In genomic region chr18:4870177-4870773, GRCh38 we compare ENCODE assay signal across 20 cellular contexts.
DNase-seq lines count a peak whose midpoint lies in the region; ATAC-seq and TF ChIP-seq lines count a peak whose summit lies in the region.
"Had no signal": no experiment of that assay in that cellular context is flagged by ENCODE, and none has a peak within 500 bp of the region (broad histone marks: within the 10 kb centered on the region; RNA-seq: fewer than 3 reads in every experiment).

No MANE protein-coding gene starts in this region.

- no TSS peak for BruUV-seq in Calu3 (replicated peaks; lab: Mats Ljungman, UMichigan)

- 72% methylated on average over 4 of the region's 4 CpGs for WGBS in hepatocyte (ENCODE audit: low lambda C conversion rate, missing lambda C conversion rate)

- peak overlapping the region; percentile 68 for H3K27ac ChIP-seq in hepatocyte
- no peak overlapping the region for H3K27ac ChIP-seq in naive thymus-derived CD4-positive, alpha-beta T cell (ENCODE audit: low read depth, low read length)
- H3K27ac ChIP-seq: GM23248 had no signal

- H3K4me3 ChIP-seq in hepatocyte, result no peak overlapping the region
- H3K4me3 ChIP-seq in naive thymus-derived CD4-positive, alpha-beta T cell (ENCODE audit: low read length), result no peak overlapping the region
- H3K4me3 ChIP-seq: GM23248 had no signal

- no peak overlapping the region for H3K4me2 ChIP-seq in hepatocyte
- H3K4me2 ChIP-seq: SK-N-SH had no signal

- H3K4me1 ChIP-seq in hepatocyte (ENCODE audit: insufficient read depth), result no peaks in the 10 kb centered on the region
- H3K4me1 ChIP-seq in naive thymus-derived CD4-positive, alpha-beta T cell (ENCODE audit: control insufficient read depth in 2 of 2, insufficient read depth in 2 of 2, low read length in 2 of 2), result no peaks in the 10 kb centered on the region

- peak; percentile 70 for DNase-seq in Caki2 (ENCODE audit: low read depth)
- DNase-seq in Calu3, result no peak
- DNase-seq in SW480 (ENCODE audit: low spot score), result peak; percentile 5
- DNase-seq in hepatocyte (ENCODE audit: low spot score), result peak; percentile 41
- DNase-seq in NCI-H2227 (lab: John Stamatoyannopoulos, UW; ENCODE audit: unreplicated experiment), result no peak
- DNase-seq in naive thymus-derived CD4-positive, alpha-beta T cell, result no peak
- DNase-seq: ACHN, C1 segment of cervical spinal cord, GDM1, GM23248, MV-4-11, NCI-H1694 treated with DMSO at 0.1 percent for 48 hours, NCI-H510A treated with DMSO at 0.1 percent for 48 hours, NCI-H774, OCI-M1, RPMI8226, SHP77 treated with DMSO at 0.1 percent for 48 hours, SK-N-SH had no signal

- H3K4me1 Mint-ChIP-seq in Calu3 (ENCODE audit: low read depth, unreplicated experiment), result no peaks in the 10 kb centered on the region
- no peaks in the 10 kb centered on the region for H3K4me1 Mint-ChIP-seq in naive thymus-derived CD4-positive, alpha-beta T cell

- no peaks in the 10 kb centered on the region for H3K9me3 ChIP-seq in hepatocyte (ENCODE audit: low read depth)
- peaks cover 0 to 2% (median 0%) of the 10 kb centered on the region in 3 experiments for H3K9me3 ChIP-seq in naive thymus-derived CD4-positive, alpha-beta T cell (ENCODE audit: control insufficient read depth in 2 of 3, low read length in 3 of 3)
- H3K9me3 ChIP-seq: SK-N-SH had no signal

- no peaks in the 10 kb centered on the region for H3K79me2 ChIP-seq in hepatocyte

- H3K9me2 ChIP-seq in hepatocyte (replicated peaks; ENCODE audit: insufficient read depth), result no peaks in the 10 kb centered on the region
- H3K9me2 ChIP-seq: SK-N-SH had no signal

- no peaks in the 10 kb centered on the region for H4K20me1 ChIP-seq in hepatocyte (ENCODE audit: insufficient read depth, poor library complexity, severe bottlenecking)

- POLR2A ChIA-PET in naive thymus-derived CD4-positive, alpha-beta T cell (lab: Charles Lee), result no interaction called here

- H3K27ac Mint-ChIP-seq in Calu3 (ENCODE audit: unreplicated experiment), result peak overlapping the region; percentile 49
- H3K27ac Mint-ChIP-seq in naive thymus-derived CD4-positive, alpha-beta T cell, result no peak overlapping the region

- H3K36me3 Mint-ChIP-seq in Calu3 (ENCODE audit: insufficient read depth, unreplicated experiment), result peaks cover 4% of the 10 kb centered on the region
- H3K36me3 Mint-ChIP-seq in naive thymus-derived CD4-positive, alpha-beta T cell, result no peaks in the 10 kb centered on the region

- no peak overlapping the region for H3K4me3 Mint-ChIP-seq in Calu3 (ENCODE audit: low read depth, unreplicated experiment)
- H3K4me3 Mint-ChIP-seq in naive thymus-derived CD4-positive, alpha-beta T cell, result no peak overlapping the region

- intact Hi-C loops in Calu3 (cut with micrococcal nuclease; ENCODE audit: unreplicated experiment), result no loop called here
- intact Hi-C loops in naive thymus-derived CD4-positive, alpha-beta T cell (cut with micrococcal nuclease), result no loop called here

- ATAC-seq in HG03045 (IDR thresholded peaks at IDR 0.05; ENCODE audit: unreplicated experiment), result no peak
- ATAC-seq in naive thymus-derived CD4-positive, alpha-beta T cell, result no peak
- ATAC-seq: HCT116 had no signal

- H3K36me3 ChIP-seq in hepatocyte (replicated peaks; ENCODE audit: insufficient read depth, low read depth), result no peaks in the 10 kb centered on the region
- no peaks in the 10 kb centered on the region for H3K36me3 ChIP-seq in naive thymus-derived CD4-positive, alpha-beta T cell (ENCODE audit: control insufficient read depth in 2 of 3, insufficient read depth in 3 of 3, low read length in 3 of 3)

- TF ChIP-seq CTCF in Calu3 (IDR thresholded peaks at IDR 0.05; ENCODE audit: unreplicated experiment) (no peak), hepatocyte (IDR thresholded peaks at IDR 0.05; ENCODE audit: poor library complexity) (no peak)

- peaks cover 24% of the 10 kb centered on the region for H3K9me3 Mint-ChIP-seq in Calu3 (ENCODE audit: low read depth, unreplicated experiment)
- peaks cover 2 to 52% (median 17%) of the 10 kb centered on the region in 11 donors for H3K9me3 Mint-ChIP-seq in naive thymus-derived CD4-positive, alpha-beta T cell

- CTCF ChIA-PET in Calu3 (lab: Charles Lee), result no interaction called here
- CTCF ChIA-PET in naive thymus-derived CD4-positive, alpha-beta T cell (lab: Charles Lee), result no interaction called here

- in situ Hi-C loops in Caki2 (cut with HindIII; ENCODE audit: low pct_unique_long_range_greater_than_20kb, low sequenced_read_pairs), result no loop called here

- H3K27me3 Mint-ChIP-seq in Calu3 (ENCODE audit: unreplicated experiment), result no peaks in the 10 kb centered on the region
- H3K27me3 Mint-ChIP-seq in naive thymus-derived CD4-positive, alpha-beta T cell, result no peaks in the 10 kb centered on the region

- H3K27me3 ChIP-seq in hepatocyte, result no peaks in the 10 kb centered on the region
- H3K27me3 ChIP-seq in naive thymus-derived CD4-positive, alpha-beta T cell (ENCODE audit: control insufficient read depth in 2 of 2, insufficient read depth in 2 of 2, low read length in 2 of 2), result no peaks in the 10 kb centered on the region

- H2AFZ ChIP-seq in hepatocyte, result no peak overlapping the region
- H2AFZ ChIP-seq: GM23248 had no signal

Comparison
In these comparisons a context has a peak if more than half of its experiments do, and no peak if none do; other contexts are left out.
1. DNase-seq: peak in Caki2 (single experiment), SW480 (single experiment) and hepatocyte (single experiment); none in Calu3 (single experiment), NCI-H2227 (single experiment) and naive thymus-derived CD4-positive, alpha-beta T cell (0 of 9).